In the genomic region with DNA sequence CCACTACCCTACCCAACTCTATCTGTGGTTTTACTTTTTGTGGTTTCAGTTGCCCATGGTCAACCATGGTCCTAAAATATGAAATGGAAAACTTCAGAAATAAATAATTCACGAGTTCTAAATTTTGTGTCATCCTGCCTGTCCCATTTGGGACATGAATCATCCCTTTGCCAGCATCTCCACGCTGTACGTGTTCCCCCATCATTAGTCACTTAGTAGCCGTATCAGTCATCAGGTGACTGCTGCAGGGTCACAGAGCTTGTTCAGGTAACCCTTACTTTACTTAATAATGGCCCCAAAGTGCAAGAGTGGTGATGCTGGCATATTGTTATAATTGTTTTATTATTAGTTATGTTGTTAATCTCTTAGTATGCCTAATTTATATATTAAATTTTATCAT, we compare ENCODE assay signal across 14 cellular contexts.
A peak's percentile ranks its signal among the peaks of the same experiment; 100 is the strongest.
DNase-seq lines count a peak whose midpoint lies in the region; ATAC-seq and TF ChIP-seq lines count a peak whose summit lies in the region.
"Had no signal": no experiment of that assay in that cellular context is flagged by ENCODE, and none has a peak within 500 bp of the region (broad histone marks: within the 10 kb centered on the region; RNA-seq: fewer than 3 reads in every experiment).

No MANE protein-coding gene starts in this region.

- H3K79me2 ChIP-seq in PC-3 (ENCODE audit: low read length) = no peaks in the 10 kb centered on the region
- H3K79me2 ChIP-seq in osteoblast (ENCODE audit: insufficient read depth, low read length) = no peaks in the 10 kb centered on the region

- no peak overlapping the region for H2AFZ ChIP-seq in PC-3 (ENCODE audit: low read length)
- H2AFZ ChIP-seq in osteoblast (ENCODE audit: low read length) = no peak overlapping the region

- H3K36me3 ChIP-seq in PC-3 (ENCODE audit: low read depth, low read length) = no peaks in the 10 kb centered on the region
- H3K36me3 ChIP-seq in osteoblast (ENCODE audit: insufficient read depth, low read length) = no peaks in the 10 kb centered on the region

- CTCF ChIA-PET in PC-3 (lab: Charles Lee) = no interaction called here

- H3K4me1 ChIP-seq in PC-3 (ENCODE audit: insufficient read depth, low read length) (peaks cover 17% of the 10 kb centered on the region), osteoblast (ENCODE audit: insufficient read depth, low read length) (no peaks in the 10 kb centered on the region)

- POLR2A ChIA-PET in PC-3 (lab: Charles Lee; ENCODE audit: unreplicated experiment) = interaction anchor here (0.6 to 0.7 kb wide), 2 partner anchors 35 to 348 kb away, joined by 3 to 6 read pairs; no protein-coding TSS in a partner anchor

- H3K9me3 ChIP-seq in PC-3 (ENCODE audit: low read length) (no peaks in the 10 kb centered on the region), osteoblast (ENCODE audit: low read depth, low read length) (no peaks in the 10 kb centered on the region)
- H3K9me3 ChIP-seq: BLaER1 had no signal

- DNase-seq in activated CD4-positive, alpha-beta T cell treated with anti-CD3 and anti-CD28 coated beads for 48 hours = peak; percentile 31
- DNase-seq in activated CD4-positive, alpha-beta T cell treated with anti-CD3 and anti-CD28 coated beads, Interleukin-2, amount 50 U/mL, for 1 hour = no peak
- peak; percentile 44 for DNase-seq in ELR (ENCODE audit: low read depth)
- DNase-seq in PC-3 = peak; percentile 56
- DNase-seq in osteoblast (ENCODE audit: insufficient read length, low spot score, missing footprints) = peak; percentile 30
- DNase-seq in dermis blood vessel endothelial cell = no peak
- DNase-seq in midbrain (lab: John Stamatoyannopoulos, UW) = no peak
- DNase-seq: CD8-positive, alpha-beta T cell; HCEC 1CT; MV-4-11; NCI-H446 treated with DMSO at 0.1 percent for 48 hours; NCI-H748 treated with DMSO at 0.1 percent for 48 hours had no signal

- H3K4me2 ChIP-seq in PC-3 (ENCODE audit: low read length) = no peak overlapping the region
- H3K4me2 ChIP-seq in osteoblast (ENCODE audit: insufficient read depth, low read length) = no peak overlapping the region
- H3K4me2 ChIP-seq: BLaER1 had no signal

- BruUV-seq in PC-3 (replicated peaks; lab: Mats Ljungman, UMichigan) = no TSS peak

- TF ChIP-seq CTCF in PC-3 (conservative IDR thresholded peaks at IDR 0.05; ENCODE audit: low read depth, low read length) (no peak), osteoblast (IDR thresholded peaks at IDR 0.05; ENCODE audit: extremely low read depth, low read depth, low read length) (no peak)

- no peak overlapping the region for H3K9ac ChIP-seq in PC-3 (ENCODE audit: low read length)
- H3K9ac ChIP-seq: BLaER1 had no signal

- no peak overlapping the region for H3K4me3 ChIP-seq in PC-3 (ENCODE audit: low read length)
- no peak overlapping the region for H3K4me3 ChIP-seq in osteoblast (ENCODE audit: insufficient read depth, low read length)
- H3K4me3 ChIP-seq: BLaER1 had no signal

- H3F3A ChIP-seq in PC-3 (ENCODE audit: low read length, unreplicated experiment) = no peaks in the 10 kb centered on the region

- H4K20me1 ChIP-seq in PC-3 (ENCODE audit: low read length) (no peaks in the 10 kb centered on the region), osteoblast (ENCODE audit: insufficient read depth, low read length) (no peaks in the 10 kb centered on the region)
- H4K20me1 ChIP-seq: BLaER1 had no signal

- no peak overlapping the region for H3K27ac ChIP-seq in PC-3 (ENCODE audit: low read length)
- H3K27ac ChIP-seq in osteoblast (ENCODE audit: low read depth, low read length) = no peak overlapping the region
- H3K27ac ChIP-seq: BLaER1 had no signal

- intact Hi-C loops in PC-3 (cut with micrococcal nuclease) = no loop called here

- H3K9me2 ChIP-seq in PC-3 (replicated peaks; ENCODE audit: low read length) = no peaks in the 10 kb centered on the region

- peak; percentile 54 for ATAC-seq in PC-3
- ATAC-seq in HG02623 (IDR thresholded peaks at IDR 0.05; ENCODE audit: unreplicated experiment) = no peak
- ATAC-seq: CD8-positive, alpha-beta T cell had no signal

- H3K27me3 ChIP-seq in PC-3 (ENCODE audit: low read length) (no peaks in the 10 kb centered on the region), osteoblast (ENCODE audit: insufficient read depth, low read length) (no peaks in the 10 kb centered on the region)
- H3K27me3 ChIP-seq: BLaER1 had no signal

Comparison
In these comparisons a context has a peak if more than half of its experiments do, and no peak if none do; other contexts are left out.
1. DNase-seq: peak in activated CD4-positive, alpha-beta T cell treated with anti-CD3 and anti-CD28 coated beads for 48 hours (single experiment), ELR (single experiment), PC-3 (single experiment) and osteoblast (single experiment); none in activated CD4-positive, alpha-beta T cell treated with anti-CD3 and anti-CD28 coated beads, Interleukin-2, amount 50 U/mL, for 1 hour (single experiment), dermis blood vessel endothelial cell (single experiment) and midbrain (single experiment).